Comparison of ENCODE assay signal across 8 cellular contexts in the genomic region with DNA sequence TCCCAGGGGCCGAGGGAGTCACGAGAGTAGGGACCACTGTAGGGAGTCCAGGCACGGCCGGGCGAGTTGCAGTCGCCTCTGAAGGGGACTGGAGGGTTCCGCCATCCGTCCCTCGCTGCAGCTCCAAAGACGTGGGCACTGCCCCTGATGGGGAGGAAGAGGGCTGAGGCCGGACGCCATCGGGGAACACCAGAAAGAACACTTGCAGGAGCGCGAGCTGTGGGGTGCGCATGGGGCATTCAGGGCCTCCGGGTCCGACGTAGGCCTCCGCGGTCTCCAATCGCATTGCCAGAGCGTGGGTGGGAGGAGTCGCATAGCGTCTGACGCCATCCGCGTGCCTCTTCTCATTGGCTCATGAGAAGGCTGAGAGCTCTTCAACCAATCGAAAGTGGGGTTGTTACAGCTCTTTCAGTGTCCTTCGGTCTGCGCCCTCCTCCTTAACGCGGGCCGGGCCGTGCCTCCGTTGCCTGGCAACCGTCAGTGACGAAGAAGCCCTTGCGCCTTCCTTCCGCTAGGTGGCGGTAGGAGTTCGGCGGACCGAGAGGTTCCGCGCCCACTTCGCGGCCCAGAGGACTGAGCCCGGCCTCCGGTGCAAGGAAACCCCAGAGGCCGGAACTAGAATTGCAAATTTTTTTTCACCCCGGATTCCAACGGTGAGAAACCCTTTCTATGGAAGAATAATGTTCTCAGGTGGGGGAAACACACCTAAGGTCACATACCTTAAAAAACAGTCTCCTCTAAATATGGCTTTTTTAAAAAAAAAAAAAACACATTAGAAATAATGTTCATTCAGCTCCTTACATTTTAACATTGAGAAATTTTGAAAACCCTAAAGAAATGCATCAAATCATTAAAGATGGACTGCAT. TPM values are rescaled to one million over a fixed set of nuclear protein-coding genes. Genes with fewer than 3 reads are reported as not detected.
DNase-seq lines count a peak whose midpoint lies in the region; ATAC-seq, FAIRE-seq and TF ChIP-seq lines count a peak whose summit lies in the region.

A gene with protein sequence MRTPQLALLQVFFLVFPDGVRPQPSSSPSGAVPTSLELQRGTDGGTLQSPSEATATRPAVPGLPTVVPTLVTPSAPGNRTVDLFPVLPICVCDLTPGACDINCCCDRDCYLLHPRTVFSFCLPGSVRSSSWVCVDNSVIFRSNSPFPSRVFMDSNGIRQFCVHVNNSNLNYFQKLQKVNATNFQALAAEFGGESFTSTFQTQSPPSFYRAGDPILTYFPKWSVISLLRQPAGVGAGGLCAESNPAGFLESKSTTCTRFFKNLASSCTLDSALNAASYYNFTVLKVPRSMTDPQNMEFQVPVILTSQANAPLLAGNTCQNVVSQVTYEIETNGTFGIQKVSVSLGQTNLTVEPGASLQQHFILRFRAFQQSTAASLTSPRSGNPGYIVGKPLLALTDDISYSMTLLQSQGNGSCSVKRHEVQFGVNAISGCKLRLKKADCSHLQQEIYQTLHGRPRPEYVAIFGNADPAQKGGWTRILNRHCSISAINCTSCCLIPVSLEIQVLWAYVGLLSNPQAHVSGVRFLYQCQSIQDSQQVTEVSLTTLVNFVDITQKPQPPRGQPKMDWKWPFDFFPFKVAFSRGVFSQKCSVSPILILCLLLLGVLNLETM (minus strand): TSS at position 260 of the 867 bp plus-strand sequence. CDS start 28 bp downstream, at position 232.

- H3K9me3 Mint-ChIP-seq in progenitor cell of endocrine pancreas (ENCODE audit: low read depth) = peaks cover 13% of the 10 kb centered on the region

- H3K36me3 ChIP-seq in urinary bladder (ENCODE audit: insufficient read depth) = peaks cover 2% of the 10 kb centered on the region

- peak within 1 kb of the TSS; percentile 99 for H3K27ac Mint-ChIP-seq in progenitor cell of endocrine pancreas

- under 1% methylated on average over 53 of the region's 53 CpGs for WGBS in urinary bladder

- ATAC-seq in HG02852 (IDR thresholded peaks at IDR 0.05; ENCODE audit: unreplicated experiment) (peak; percentile 98), left cardiac atrium (peak; percentile 100)

- peak within 1 kb of the TSS; percentile 28 for H3K27ac ChIP-seq in urinary bladder (ENCODE audit: low read depth)

- no peaks in the 10 kb centered on the region for H3K4me1 ChIP-seq in urinary bladder (ENCODE audit: insufficient read depth)

- peak; percentile 100 for FAIRE-seq in GM12891 (lab: Jason Lieb, UNC)

- peak; percentile 100 for TF ChIP-seq CTCF in progenitor cell of endocrine pancreas (IDR thresholded peaks at IDR 0.05; ENCODE audit: unreplicated experiment)

- DNase-seq in GM12891 (ENCODE audit: insufficient read length, low spot score) (peak; percentile 86), NCI-H146 (lab: John Stamatoyannopoulos, UW) (peak; percentile 99), amniotic stem cell (lab: John Stamatoyannopoulos, UW) (peak; percentile 99), left cardiac atrium (peak; percentile 98), progenitor cell of endocrine pancreas (ENCODE audit: low spot score, unreplicated experiment) (peak; percentile 95)

- H3K36me3 Mint-ChIP-seq in progenitor cell of endocrine pancreas (ENCODE audit: insufficient read depth) = peaks cover 11% of the 10 kb centered on the region

- peak; percentile 81 for TF ChIP-seq POLR2A in GM12891 (IDR thresholded peaks at IDR 0.05; ENCODE audit: low read depth, low read length)

- H3K4me3 Mint-ChIP-seq in progenitor cell of endocrine pancreas (ENCODE audit: low read depth) = peak within 1 kb of the TSS; percentile 98

- no peaks in the 10 kb centered on the region for H3K27me3 Mint-ChIP-seq in progenitor cell of endocrine pancreas

- intact Hi-C loops in T-helper 1 cell treated with Interleukin-12 subunit alpha and Interleukin-12 subunit beta and Interleukin-4 antibody, amounts not matched to agents 30 ng/mL and 1 ng/mL, for 36 hours (cut with micrococcal nuclease) = loop anchor here (1.0 to 10.0 kb wide), 17 partner anchors 17 to 1992 kb away; a partner anchor contains a TSS
- intact Hi-C loops in left cardiac atrium (cut with DNase I) = loop anchor here (1.0 to 10.0 kb wide), 3 partner anchors 149 to 171 kb away; no protein-coding TSS in a partner anchor

- peaks cover 15% of the 10 kb centered on the region for H3K4me1 Mint-ChIP-seq in progenitor cell of endocrine pancreas (ENCODE audit: low read depth)

- H3K4me3 ChIP-seq in urinary bladder (ENCODE audit: low read depth, low read length) = peak within 1 kb of the TSS; percentile 66

TF ChIP-seq in GM12891, 5 proteins besides CTCF, POLR2A, EP300 and RAD21:
- TF ChIP-seq TAF1 (IDR thresholded peaks at IDR 0.05; ENCODE audit: low read depth, low read length) (peak; percentile 89), POLR2AphosphoS5 (IDR thresholded peaks at IDR 0.05; ENCODE audit: low read depth, low read length) (peak; percentile 86), PAX5 (IDR thresholded peaks at IDR 0.05; ENCODE audit: insufficient read depth, low read length, severe bottlenecking) (peak; percentile 67), SPI1 (IDR thresholded peaks at IDR 0.05; ENCODE audit: low read depth, low read length) (no peak; the same call in 1 of the 2 replicates), POU2F2 (IDR thresholded peaks at IDR 0.05; ENCODE audit: low read depth, low read length) (peak; percentile 42; the same call in 1 of the 2 replicates)

RNA-seq across cellular contexts. Expression of the gene that starts here (rescaled TPM):
- polyA plus RNA-seq in GM12891 (2012; ENCODE audit: low read depth, missing spikeins) = 22.7 TPM
- total RNA-seq in T-helper 1 cell treated with Interleukin-12 subunit alpha and Interleukin-12 subunit beta and Interleukin-4 antibody, amounts not matched to agents 30 ng/mL and 1 ng/mL, for 36 hours = 57.4 and 60.4 TPM in 2 replicates
- 10 to 100 TPM; 13.4 to 20.2 TPM for total RNA-seq in left cardiac atrium
- 61.8 and 62.0 TPM in 2 replicates for total RNA-seq in progenitor cell of endocrine pancreas
- 32.1 TPM for total RNA-seq in urinary bladder
- 27.5 TPM for polyA plus RNA-seq in urinary bladder

Comparison
In these comparisons a context has a peak if more than half of its experiments do, and no peak if none do; other contexts are left out.
1. Peak in every context shown above with its lines: DNase-seq, ATAC-seq, H3K4me3 ChIP-seq and H3K27ac ChIP-seq.